In the genomic region with DNA sequence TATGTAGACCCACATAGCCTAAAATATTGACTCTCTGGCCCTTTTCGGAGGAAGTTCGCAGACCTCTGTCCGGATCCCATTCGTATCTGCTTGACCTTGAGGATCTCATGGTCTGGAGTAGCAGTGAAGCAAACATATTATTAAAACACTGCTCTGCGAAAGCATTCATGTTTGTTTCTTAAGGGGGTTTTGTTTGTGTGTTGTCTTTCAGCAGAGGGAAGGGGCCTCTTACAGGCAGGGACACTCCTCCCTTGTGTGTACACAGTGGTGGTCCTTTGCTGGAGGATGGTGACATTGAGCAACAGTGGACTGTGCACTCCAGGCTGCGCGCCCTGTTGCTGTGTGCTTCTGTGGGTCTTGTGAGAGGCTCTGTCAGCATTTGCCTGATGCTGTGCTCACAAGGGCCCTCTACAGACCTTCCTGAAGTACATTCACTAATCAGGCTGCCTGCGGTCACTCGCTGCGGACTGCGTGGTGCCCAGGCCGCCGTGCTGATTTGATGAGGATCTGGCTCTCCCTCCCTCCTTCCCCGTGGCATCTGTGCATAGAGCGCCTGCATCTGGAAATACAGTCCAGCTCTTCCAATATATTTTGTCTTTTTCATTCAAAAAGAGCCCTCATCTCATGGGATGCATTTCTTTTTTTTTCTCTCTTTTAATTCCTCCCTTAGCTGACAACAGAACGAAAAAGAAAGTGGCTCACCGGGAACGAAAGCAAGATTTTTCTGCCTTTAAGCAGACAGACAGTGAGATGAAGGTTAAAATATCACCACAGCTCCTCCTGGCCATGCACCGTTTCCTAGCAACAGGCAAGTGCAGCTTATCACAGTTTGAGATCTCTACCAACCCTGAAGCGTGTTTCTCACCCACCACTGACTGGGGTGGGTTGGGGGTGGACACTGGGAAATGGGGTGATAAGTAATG, we compare ENCODE assay signal across 8 cellular contexts.
A peak's percentile ranks its signal among the peaks of the same experiment; 100 is the strongest.
DNase-seq lines count a peak whose midpoint lies in the region; ATAC-seq and TF ChIP-seq lines count a peak whose summit lies in the region.

No MANE protein-coding gene starts in this region.

- intact Hi-C loops in testis (cut with DNase I; ENCODE audit: low total_unique reads) = no loop called here

- H3K4me3 ChIP-seq in neuronal stem cell (ENCODE audit: low read length in 2 of 2) (no peak overlapping the region), testis (no peak overlapping the region)

- no peaks in the 10 kb centered on the region for H3K27me3 ChIP-seq in neuronal stem cell (ENCODE audit: control insufficient read depth in 3 of 3, insufficient read depth in 3 of 3, low read depth in 1 of 3, low read length in 3 of 3)
- H3K27me3 ChIP-seq in testis = no peaks in the 10 kb centered on the region

- no peak overlapping the region for H3K23ac ChIP-seq in neuronal stem cell (ENCODE audit: low read depth, low read length, poor library complexity)

- no peak overlapping the region for H2BK5ac ChIP-seq in neuronal stem cell (ENCODE audit: low read length)

- ATAC-seq in GM18498 (IDR thresholded peaks at IDR 0.05; ENCODE audit: unreplicated experiment) = peak; percentile 93
- peak; percentile 57 for ATAC-seq in HG02642 (IDR thresholded peaks at IDR 0.05; ENCODE audit: poor library complexity, unreplicated experiment)

- H4K8ac ChIP-seq in neuronal stem cell (ENCODE audit: low read depth, low read length) = no peak overlapping the region

- H3K9ac ChIP-seq in neuronal stem cell (ENCODE audit: low read depth, low read length, poor library complexity) = no peak overlapping the region

- no peaks in the 10 kb centered on the region for H3K79me1 ChIP-seq in neuronal stem cell (ENCODE audit: low read depth, low read length)

- no peak overlapping the region for H2BK12ac ChIP-seq in neuronal stem cell (ENCODE audit: low read length)

- peak; percentile 69 for DNase-seq in NK-92 treated with Interleukin-12 subunit alpha and Interleukin-12 subunit beta, amount 100 ng/mL, for 24 hours (lab: John Stamatoyannopoulos, UW)
- peak; percentile 79 for DNase-seq in activated effector memory CD4-positive, alpha-beta T cell treated with anti-CD3 and anti-CD28 coated beads, Interleukin-2, amount 50 U/mL, for 16 hours
- peak; percentile 66 for DNase-seq in fibroblast of the conjunctiva (ENCODE audit: low read depth)
- DNase-seq in neuronal stem cell (ENCODE audit: low spot score) = peak; percentile 30
- DNase-seq in testis = peak; percentile 81
- DNase-seq in HPDE6-E6E7 (ENCODE audit: extremely low spot score) = no peak

- H3K4me1 ChIP-seq in neuronal stem cell (ENCODE audit: control insufficient read depth in 2 of 2, insufficient read depth in 1 of 2, low read depth in 1 of 2, low read length in 2 of 2) (peaks cover 2 to 6% of the 10 kb centered on the region in 2 donors), testis (no peaks in the 10 kb centered on the region)

- no peak for TF ChIP-seq POLR2A in testis (IDR thresholded peaks at IDR 0.05)

- H3K18ac ChIP-seq in neuronal stem cell (ENCODE audit: low read length) = peak overlapping the region; percentile 29

- H3K27ac ChIP-seq in neuronal stem cell (replicated peaks; ENCODE audit: low read length) (no peak overlapping the region), testis (peak overlapping the region in 1 of 2 donors; percentile 6)

- H3K9me3 ChIP-seq in neuronal stem cell (replicated peaks in 1 of 2; ENCODE audit: control insufficient read depth in 2 of 2, insufficient read depth in 1 of 2, low read depth in 1 of 2, low read length in 2 of 2) (no peaks in the 10 kb centered on the region), testis (no peaks in the 10 kb centered on the region)

- H3K36me3 ChIP-seq in neuronal stem cell (replicated peaks in 1 of 2; ENCODE audit: control insufficient read depth in 2 of 2, insufficient read depth in 2 of 2, low read length in 2 of 2) (peaks cover 3 to 4% of the 10 kb centered on the region in 2 donors), testis (ENCODE audit: low read depth, missing control alignments) (no peaks in the 10 kb centered on the region)

- no peak overlapping the region for H3K4ac ChIP-seq in neuronal stem cell (ENCODE audit: low read length)

- H3K4me2 ChIP-seq in neuronal stem cell (ENCODE audit: insufficient read depth, low read length, poor library complexity, severe bottlenecking) = no peak overlapping the region

- H2BK120ac ChIP-seq in neuronal stem cell (ENCODE audit: low read depth, low read length) = no peak overlapping the region

- no peak overlapping the region for H4K91ac ChIP-seq in neuronal stem cell (ENCODE audit: low read depth, low read length, poor library complexity)

- H2BK15ac ChIP-seq in neuronal stem cell (ENCODE audit: low read length) = no peak overlapping the region

- no peak overlapping the region for H3K14ac ChIP-seq in neuronal stem cell (ENCODE audit: low read length)

- no peak overlapping the region for H2AK5ac ChIP-seq in neuronal stem cell (ENCODE audit: low read depth, low read length)

- peak overlapping the region; percentile 62 for H2AFZ ChIP-seq in neuronal stem cell (ENCODE audit: low read length)

- no CpG with 5 or more reads among the region's 20 CpGs for WGBS in neuronal stem cell (ENCODE audit: extremely low coverage in 2 of 2, insufficient read length in 2 of 2, insufficient replicate concordance in 1 of 2), 2 donors
- 28 to 29% methylated on average over 20 of the region's 20 CpGs for WGBS in testis, 2 donors

- TF ChIP-seq CTCF in testis (IDR thresholded peaks at IDR 0.05) = peak; percentile 8 to 28 (median 15)
